Comparison of ENCODE assay signal across 27 cellular contexts in genomic region chr5:28082610-28083009, GRCh38.
"Had no signal": no experiment of that assay in that cellular context is flagged by ENCODE, and none has a peak within 500 bp of the region (broad histone marks: within the 10 kb centered on the region; RNA-seq: fewer than 3 reads in every experiment).

No MANE protein-coding gene starts in this region.

- H3K4me3 Mint-ChIP-seq: immature natural killer cell; naive thymus-derived CD8-positive, alpha-beta T cell; nephron; neural crest cell; stimulated activated naive CD8-positive, alpha-beta T cell treated with anti-CD3 and anti-CD28 coated beads, Interleukin-15, Interleukin-2, amounts not matched to agents 100 ng/mL and 50 ng/mL, for 24 hours had no signal

- H3K27ac Mint-ChIP-seq: immature natural killer cell; naive thymus-derived CD8-positive, alpha-beta T cell; nephron; progenitor cell of endocrine pancreas; stimulated activated naive CD8-positive, alpha-beta T cell treated with anti-CD3 and anti-CD28 coated beads, Interleukin-15, Interleukin-2, amounts not matched to agents 100 ng/mL and 50 ng/mL, for 24 hours had no signal

- H3K36me3 ChIP-seq: left ventricle myocardium inferior, neutrophil, ovary, right atrium auricular region, right lobe of liver, suprapubic skin, thoracic aorta, tibial artery, upper lobe of right lung had no signal

- H3K27ac ChIP-seq: left ventricle myocardium inferior, neutrophil, ovary, right atrium auricular region, right lobe of liver, suprapubic skin, thoracic aorta, tibial artery, upper lobe of right lung had no signal

- H3K4me2 ChIP-seq: smooth muscle cell had no signal

- H3K4me1 Mint-ChIP-seq: immature natural killer cell; naive thymus-derived CD8-positive, alpha-beta T cell; nephron; neural crest cell had no signal

- H3K4me1 ChIP-seq: left ventricle myocardium inferior, right atrium auricular region, right lobe of liver, suprapubic skin, tibial artery, upper lobe of right lung had no signal

- FAIRE-seq: islet of Langerhans, urothelium cell line had no signal

- DNase-seq: hypothalamus; immature natural killer cell; left ventricle myocardium inferior; mesenchymal stem cell; naive thymus-derived CD8-positive, alpha-beta T cell; occipital lobe; ovary; stimulated activated CD4-positive, alpha-beta T cell treated with anti-CD3 and anti-CD28 coated beads, Interleukin-1b, Interleukin-23, amount 100 ng/mL, for 48 hours; stimulated activated CD4-positive, alpha-beta T cell treated with anti-CD3 and anti-CD28 coated beads, Interleukin-2, amount 100 ng/mL, for 48 hours; stimulated activated CD4-positive, alpha-beta T cell treated with anti-CD3 and anti-CD28 coated beads, Interleukin-4, amount 100 ng/mL, for 4 hours; stimulated activated CD8-positive, alpha-beta memory T cell treated with anti-CD3 and anti-CD28 coated beads, Interleukin-4, amount 100 ng/mL, for 48 hours; stimulated activated naive CD4-positive, alpha-beta T cell; tibial artery; trophoblast cell; upper lobe of right lung had no signal

- H3K9me3 ChIP-seq: neutrophil, ovary, right atrium auricular region, right lobe of liver, thoracic aorta, tibial artery, upper lobe of right lung had no signal

- ATAC-seq: naive thymus-derived CD8-positive, alpha-beta T cell had no signal

- H3K27me3 Mint-ChIP-seq: naive thymus-derived CD8-positive, alpha-beta T cell; progenitor cell of endocrine pancreas; stimulated activated naive CD8-positive, alpha-beta T cell treated with anti-CD3 and anti-CD28 coated beads, Interleukin-15, Interleukin-2, amounts not matched to agents 100 ng/mL and 50 ng/mL, for 24 hours had no signal

- H3K36me3 Mint-ChIP-seq: immature natural killer cell had no signal

- H3K27me3 ChIP-seq: neutrophil, ovary, right atrium auricular region, right lobe of liver, suprapubic skin, tibial artery, upper lobe of right lung had no signal

- H3K4me3 ChIP-seq: left ventricle myocardium inferior, ovary, right atrium auricular region, right lobe of liver, smooth muscle cell, suprapubic skin, thoracic aorta, tibial artery, upper lobe of right lung had no signal
